ENCODE assay signal across 14 cellular contexts in the genomic region with DNA sequence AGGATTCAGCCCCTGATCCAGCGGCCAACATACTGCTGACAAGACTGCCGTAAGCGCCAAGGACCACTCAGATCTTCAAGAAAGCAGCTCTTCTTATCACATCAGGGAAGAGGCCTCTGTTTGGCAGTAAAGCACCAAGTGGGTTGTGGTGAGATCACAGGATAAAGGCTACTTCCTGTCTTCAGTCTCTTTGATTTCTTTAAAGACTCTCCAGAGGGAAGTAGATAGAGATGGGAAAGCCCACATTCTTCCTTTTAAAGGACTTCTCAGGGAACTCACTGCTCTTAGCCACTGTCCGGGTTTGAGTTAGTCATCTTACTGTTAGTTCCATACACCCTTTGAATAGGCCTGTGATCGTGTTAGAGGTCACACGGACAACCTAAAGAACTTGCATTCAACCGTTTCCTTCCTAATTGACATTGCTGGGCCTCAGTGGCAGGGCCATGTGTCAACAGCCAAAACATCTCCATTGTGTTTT. TPM values are rescaled to one million over a fixed set of nuclear protein-coding genes. Genes with fewer than 3 reads are reported as not detected.
DNase-seq lines count a peak whose midpoint lies in the region; ATAC-seq and TF ChIP-seq lines count a peak whose summit lies in the region.
"Had no signal": no experiment of that assay in that cellular context is flagged by ENCODE, and none has a peak within 500 bp of the region (broad histone marks: within the 10 kb centered on the region; RNA-seq: fewer than 3 reads in every experiment).

No MANE protein-coding gene starts in this region.

- no peaks in the 10 kb centered on the region for H3K9me3 ChIP-seq in tibial artery
- H3K9me3 ChIP-seq: body of pancreas, vagina had no signal

- ATAC-seq in GM18502 (IDR thresholded peaks at IDR 0.05; ENCODE audit: poor library complexity, unreplicated experiment) = no peak
- ATAC-seq: body of pancreas, Panc1 had no signal

- no peaks in the 10 kb centered on the region for H3K36me3 Mint-ChIP-seq in CD14-positive monocyte

- H3K4me1 ChIP-seq in tibial artery = no peaks in the 10 kb centered on the region
- H3K4me1 ChIP-seq: body of pancreas, vagina had no signal

- peaks cover 0 to 4% (median 0%) of the 10 kb centered on the region in 3 donors for H3K27me3 Mint-ChIP-seq in CD14-positive monocyte (ENCODE audit: low read depth in 3 of 3)

- no peaks in the 10 kb centered on the region for H3K36me3 ChIP-seq in tibial artery
- H3K36me3 ChIP-seq in H7 (replicated peaks; ENCODE audit: control insufficient read depth, insufficient read depth, low read length) = no peaks in the 10 kb centered on the region
- H3K36me3 ChIP-seq: vagina had no signal

- no peak overlapping the region for H3K27ac ChIP-seq in tibial artery
- H3K27ac ChIP-seq in caudate nucleus (ENCODE audit: low read depth, low read length) = no peak overlapping the region
- H3K27ac ChIP-seq: body of pancreas, vagina had no signal

- TF ChIP-seq CTCF in CD14-positive monocyte (IDR thresholded peaks at IDR 0.05) (no peak), fibroblast of pulmonary artery (IDR thresholded peaks at IDR 0.05; ENCODE audit: low read length, missing control alignments) (no peak), tibial artery (IDR thresholded peaks at IDR 0.05) (no peak)

- no peaks in the 10 kb centered on the region for H3K27me3 ChIP-seq in tibial artery
- no peaks in the 10 kb centered on the region for H3K27me3 ChIP-seq in H7 (ENCODE audit: control insufficient read depth, insufficient read depth, low read length)
- H3K27me3 ChIP-seq: body of pancreas, vagina had no signal

- peaks cover 18% of the 10 kb centered on the region for H3K4me1 Mint-ChIP-seq in CD14-positive monocyte

- intact Hi-C loops in CD14-positive monocyte (cut with micrococcal nuclease) (no loop called here), tibial artery (cut with DNase I; ENCODE audit: low total_unique reads) (no loop called here)

- peaks cover 0 to 2% (median 0%) of the 10 kb centered on the region in 7 donors for H3K9me3 Mint-ChIP-seq in CD14-positive monocyte

- DNase-seq in CD14-positive monocyte (ENCODE audit: low spot score) (no peak), ELR (ENCODE audit: low read depth) (peak; percentile 45), SKM-1 treated with dmso at 0.1 percent for 144 hours (lab: John Stamatoyannopoulos, UW; ENCODE audit: unreplicated experiment) (peak; percentile 78), fibroblast of pulmonary artery (ENCODE audit: low read depth) (peak; percentile 22), tibial artery (no peak), H7 (no peak), caudate nucleus (lab: John Stamatoyannopoulos, UW) (no peak)
- DNase-seq: body of pancreas, DMS79 treated with DMSO at 0.1 percent for 48 hours, NCI-H1436 had no signal

- H3K4me3 Mint-ChIP-seq in CD14-positive monocyte = no peak overlapping the region

- H3K27ac Mint-ChIP-seq in CD14-positive monocyte = peak overlapping the region in 6 of 7 donors; percentile 6 to 88 (median 78)

- H3K4me3 ChIP-seq in fibroblast of pulmonary artery (replicated peaks; ENCODE audit: low read depth, low read length) (no peak overlapping the region), tibial artery (no peak overlapping the region), H7 (ENCODE audit: insufficient read depth, low read depth, low read length) (no peak overlapping the region)
- H3K4me3 ChIP-seq: body of pancreas, lung, vagina had no signal

RNA-seq across cellular contexts. Expression of gene POMP, which starts 47.2 kb away (rescaled TPM):
- polyA plus RNA-seq in CD14-positive monocyte = 100 to 1,000 TPM; 145 to 153 TPM
- 84.3 and 105 TPM in 2 replicates for total RNA-seq in H7 (2014; rRNA removed; shearing (Covaris generic))

Comparison
In these comparisons a context has a peak if more than half of its experiments do, and no peak if none do; other contexts are left out.
1. DNase-seq: peak in ELR (single experiment), SKM-1 treated with dmso at 0.1 percent for 144 hours (single experiment) and fibroblast of pulmonary artery (single experiment); none in CD14-positive monocyte (single experiment), tibial artery (0 of 2), H7 (single experiment) and caudate nucleus (0 of 61).